In genomic region chr10:4062072-4062471, GRCh38 we compare ENCODE assay signal across 17 cellular contexts.
DNase-seq lines count a peak whose midpoint lies in the region; ATAC-seq, FAIRE-seq and TF ChIP-seq lines count a peak whose summit lies in the region.
"Had no signal": no experiment of that assay in that cellular context is flagged by ENCODE, and none has a peak within 500 bp of the region (broad histone marks: within the 10 kb centered on the region; RNA-seq: fewer than 3 reads in every experiment).

No MANE protein-coding gene starts in this region.

- no peak for TF ChIP-seq POLR2A in Peyer's patch (IDR thresholded peaks at IDR 0.05)

- no peaks in the 10 kb centered on the region for H3K27me3 ChIP-seq in ACC112 (ENCODE audit: insufficient read depth, low read length)
- H3K27me3 ChIP-seq in Peyer's patch: no peaks in the 10 kb centered on the region
- H3K27me3 ChIP-seq in small intestine (ENCODE audit: control insufficient read depth in 2 of 2, insufficient read depth in 2 of 2, low read length in 2 of 2): no peaks in the 10 kb centered on the region
- H3K27me3 ChIP-seq: thyroid gland had no signal

- H3K4me1 ChIP-seq in ACC112 (ENCODE audit: control insufficient read depth, insufficient read depth, low read length, unreplicated experiment) (peaks cover 17% of the 10 kb centered on the region), Peyer's patch (peaks cover 0 to 24% (median 10%) of the 10 kb centered on the region in 4 donors), small intestine (ENCODE audit: control insufficient read depth in 2 of 2, insufficient read depth in 1 of 2, low read depth in 1 of 2, low read length in 1 of 2) (peaks cover 6 to 13% of the 10 kb centered on the region in 2 donors)

- 44 to 50% (median 45%) methylated on average over 2 of the region's 2 CpGs for WGBS in small intestine, 3 donors

- no peak overlapping the region for H3K4me3 ChIP-seq in ACC112 (ENCODE audit: low read depth, low read length)
- H3K4me3 ChIP-seq in Peyer's patch: no peak overlapping the region
- H3K4me3 ChIP-seq in fibroblast of mammary gland (ENCODE audit: control insufficient read depth, low read depth, low read length): no peak overlapping the region
- H3K4me3 ChIP-seq in small intestine (ENCODE audit: low read depth in 1 of 2, low read length in 2 of 2): no peak overlapping the region
- H3K4me3 ChIP-seq: thyroid gland had no signal

- no peaks in the 10 kb centered on the region for H3K79me2 ChIP-seq in ACC112 (ENCODE audit: control insufficient read depth, insufficient read depth, low read length, unreplicated experiment)

- peak overlapping the region; percentile 13; the same call in 1 of the 2 replicates for H3K27ac ChIP-seq in ACC112 (ENCODE audit: low read depth, low read length)
- H3K27ac ChIP-seq in Peyer's patch: peak overlapping the region in 3 of 4 donors; percentile 51 to 83 (median 66)
- H3K27ac ChIP-seq in small intestine (ENCODE audit: low read depth in 1 of 2, low read length in 1 of 2): peak overlapping the region in 1 of 2 donors; percentile 46

- no peaks in the 10 kb centered on the region for H3K9me3 ChIP-seq in Peyer's patch
- H3K9me3 ChIP-seq in small intestine (ENCODE audit: control insufficient read depth, low read depth): no peaks in the 10 kb centered on the region
- H3K9me3 ChIP-seq: thyroid gland had no signal

- ATAC-seq in GM21737 (IDR thresholded peaks at IDR 0.05; ENCODE audit: unreplicated experiment): no peak
- ATAC-seq: activated CD8-positive, alpha-beta T cell treated with anti-CD3 and anti-CD28 coated beads for 36 hours; HepG2; natural killer cell had no signal

- H3K36me3 ChIP-seq in ACC112 (ENCODE audit: insufficient read depth, low read length): no peaks in the 10 kb centered on the region
- no peaks in the 10 kb centered on the region for H3K36me3 ChIP-seq in Peyer's patch
- no peaks in the 10 kb centered on the region for H3K36me3 ChIP-seq in small intestine (ENCODE audit: control insufficient read depth in 2 of 2, insufficient read depth in 2 of 2, low read length in 2 of 2)
- H3K36me3 ChIP-seq: thyroid gland had no signal

- no peak for DNase-seq in Peyer's patch
- peak; percentile 86 for DNase-seq in fibroblast of mammary gland (ENCODE audit: low read depth)
- peak; percentile 71 for DNase-seq in small intestine
- no peak for DNase-seq in RKO (ENCODE audit: low spot score)
- no peak for DNase-seq in mesenteric fat pad (ENCODE audit: low spot score)
- no peak for DNase-seq in AG08395 (ENCODE audit: low spot score)
- DNase-seq: activated CD8-positive, alpha-beta T cell treated with anti-CD3 and anti-CD28 coated beads for 36 hours; amygdala; cortex of kidney; natural killer cell; NCI-H2029 treated with DMSO at 0.1 percent for 48 hours; NCI-H524 had no signal

- no peak overlapping the region for H2AFZ ChIP-seq in ACC112 (ENCODE audit: low read length, unreplicated experiment)

- TF ChIP-seq CTCF in Peyer's patch (IDR thresholded peaks at IDR 0.05): no peak
- TF ChIP-seq CTCF in fibroblast of mammary gland (conservative IDR thresholded peaks at IDR 0.05; ENCODE audit: control insufficient read depth, insufficient read depth, low read depth, low read length): no peak

- no peak for FAIRE-seq in small intestine (lab: Jason Lieb, UNC)
- FAIRE-seq: G401.6, HepG2 had no signal

Comparison
In these comparisons a context has a peak if more than half of its experiments do, and no peak if none do; other contexts are left out.
1. DNase-seq: peak in fibroblast of mammary gland (single experiment) and small intestine (single experiment); none in Peyer's patch (0 of 3), RKO (single experiment), mesenteric fat pad (single experiment) and AG08395 (single experiment).